In genomic region chr7:2219136-2219535, GRCh38 we compare ENCODE assay signal across 21 cellular contexts.
"Had no signal": no experiment of that assay in that cellular context is flagged by ENCODE, and none has a peak within 500 bp of the region (broad histone marks: within the 10 kb centered on the region; RNA-seq: fewer than 3 reads in every experiment).

No MANE protein-coding gene starts in this region.

- DNase-seq: Kasumi-1, MM.1S, NCI-H1092 treated with DMSO at 0.1 percent for 48 hours, NCI-H1436, NCI-H187, NCI-H2029, NCI-H2081 treated with DMSO at 0.1 percent for 48 hours, NCI-H2171, NCI-H226, NCI-H446, NCI-H510A, NCI-H524 treated with DMSO at 0.1 percent for 48 hours, NCI-H69, NCI-H774, RPMI8226, SHP77 treated with DMSO at 0.1 percent for 48 hours, SJCRH30 had no signal

- H3K27ac ChIP-seq: KMS-11, SJCRH30 had no signal

- H3K4me1 ChIP-seq: SJCRH30 had no signal

- H3K4me3 ChIP-seq: K562, SJCRH30 had no signal

- H3K9me3 ChIP-seq: SJCRH30 had no signal

- FAIRE-seq: K562, RCC 7860 had no signal

- ATAC-seq: K562, SK-N-SH treated with all-trans-retinoic acid at 6 μM for 48 hours had no signal

- H3K27me3 ChIP-seq: SJCRH30 had no signal
